Comparison of ENCODE assay signal across 10 cellular contexts in the genomic region with DNA sequence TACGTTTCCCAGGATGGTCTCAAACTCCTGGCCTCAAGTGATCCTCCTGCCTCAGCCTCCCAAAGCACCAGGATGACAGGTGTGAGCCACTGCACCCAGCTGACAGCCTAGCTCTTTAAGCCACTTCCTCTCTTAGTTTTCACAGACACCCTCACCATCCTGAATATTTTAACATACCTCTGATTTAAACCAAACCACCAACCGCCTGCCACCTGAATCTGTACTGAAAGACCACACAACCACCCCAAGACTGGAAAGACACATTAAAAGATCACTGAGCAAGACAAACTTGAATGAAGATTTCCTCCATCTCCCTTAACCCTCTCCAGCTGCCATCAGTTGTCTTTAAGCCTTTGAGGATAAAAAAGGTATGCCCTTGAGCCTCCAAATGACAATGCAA.
DNase-seq lines count a peak whose midpoint lies in the region; ATAC-seq and TF ChIP-seq lines count a peak whose summit lies in the region.
"Had no signal": no experiment of that assay in that cellular context is flagged by ENCODE, and none has a peak within 500 bp of the region (broad histone marks: within the 10 kb centered on the region; RNA-seq: fewer than 3 reads in every experiment).

No MANE protein-coding gene starts in this region.

- no peaks in the 10 kb centered on the region for H3K9me3 Mint-ChIP-seq in activated naive CD8-positive, alpha-beta T cell (ENCODE audit: low read depth)

- no peaks in the 10 kb centered on the region for H4K20me1 ChIP-seq in KMS-11 (ENCODE audit: insufficient read depth)

- H3K4me3 ChIP-seq in KMS-11 (IDR thresholded peaks at IDR 0.05; ENCODE audit: insufficient read depth, low read depth, low read length), result no peak overlapping the region

- peak overlapping the region; percentile 34; the same call in 1 of the 2 replicates for H3K4me2 ChIP-seq in KMS-11

- H3K27ac Mint-ChIP-seq in activated naive CD8-positive, alpha-beta T cell, result peak overlapping the region; percentile 86

- no peaks in the 10 kb centered on the region for H3K36me3 ChIP-seq in KMS-11 (ENCODE audit: insufficient read depth)

- no peak for ATAC-seq in HG02973 (IDR thresholded peaks at IDR 0.05; ENCODE audit: unreplicated experiment)

- H3K27me3 Mint-ChIP-seq in activated naive CD8-positive, alpha-beta T cell, result no peaks in the 10 kb centered on the region

- no peak overlapping the region for H2AFZ ChIP-seq in KMS-11 (ENCODE audit: low read depth)

- H3K4me1 ChIP-seq in KMS-11 (ENCODE audit: low read depth, poor library complexity, severe bottlenecking), result peaks cover 72% of the 10 kb centered on the region

- peaks cover 10% of the 10 kb centered on the region; the same call in 1 of the 2 replicates for H3K79me2 ChIP-seq in KMS-11 (ENCODE audit: insufficient read depth, low read depth)

- DNase-seq in stimulated activated CD4-positive, alpha-beta T cell treated with anti-CD3 and anti-CD28 coated beads, Interleukin-1b, Interleukin-23, amount 100 ng/mL, for 48 hours, result peak; percentile 27
- DNase-seq in stimulated activated CD4-positive, alpha-beta T cell treated with anti-CD3 and anti-CD28 coated beads, Interleukin-2, amount 100 ng/mL, for 48 hours, result no peak
- no peak for DNase-seq in DMS53 (lab: John Stamatoyannopoulos, UW)
- no peak for DNase-seq in superior temporal gyrus (ENCODE audit: extremely low spot score)
- DNase-seq in globus pallidus (ENCODE audit: low spot score), result no peak
- DNase-seq: erythroblast, NCI-H2029 treated with DMSO at 0.1 percent for 48 hours had no signal

- H3K9ac ChIP-seq in KMS-11, result peak overlapping the region; percentile 6; the same call in 1 of the 2 replicates

- H3K27ac ChIP-seq in KMS-11, result peak overlapping the region; percentile 82

- H3K4me3 Mint-ChIP-seq in activated naive CD8-positive, alpha-beta T cell, result peak overlapping the region; percentile 48

- no peaks in the 10 kb centered on the region for H3K27me3 ChIP-seq in KMS-11 (ENCODE audit: insufficient read depth, low read depth)

- peaks cover 63% of the 10 kb centered on the region for H3K4me1 Mint-ChIP-seq in activated naive CD8-positive, alpha-beta T cell (ENCODE audit: low read depth)

- peaks cover 6% of the 10 kb centered on the region for H3K36me3 Mint-ChIP-seq in activated naive CD8-positive, alpha-beta T cell

- TF ChIP-seq CTCF in KMS-11 (conservative IDR thresholded peaks at IDR 0.05; ENCODE audit: low read depth, low read length), result no peak
